Comparison of ENCODE assay signal across 24 cellular contexts in the genomic region with DNA sequence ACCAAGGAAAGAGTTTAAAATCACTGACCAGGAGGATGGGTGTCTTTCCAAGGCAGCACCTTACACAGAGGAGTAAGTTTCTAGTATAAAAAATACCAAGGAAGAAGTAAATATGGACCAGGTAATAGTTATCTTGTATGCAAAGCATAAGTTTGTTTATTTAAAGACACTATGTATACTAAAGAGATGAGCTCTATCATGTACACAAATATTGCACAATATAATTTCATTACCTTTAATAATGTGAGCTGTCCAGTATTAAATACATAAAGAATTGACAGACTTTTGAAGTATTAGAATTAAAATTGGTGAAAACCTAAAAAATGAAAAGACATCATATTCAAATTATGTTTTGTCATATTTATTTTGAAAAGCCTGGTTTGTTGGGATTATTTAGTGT.
"Had no signal": no experiment of that assay in that cellular context is flagged by ENCODE, and none has a peak within 500 bp of the region (broad histone marks: within the 10 kb centered on the region; RNA-seq: fewer than 3 reads in every experiment).

No MANE protein-coding gene starts in this region.

- H3K4me1 ChIP-seq: left ventricle myocardium inferior, pancreas, right atrium auricular region, transverse colon, upper lobe of left lung, vagina had no signal

- H3K27ac Mint-ChIP-seq: mesothelial cell of epicardium; naive B cell; natural killer cell; stimulated activated effector memory CD8-positive, alpha-beta T cell treated with anti-CD3 and anti-CD28 coated beads, Interleukin-12 subunit alpha, Interleukin-12 subunit beta, amount 100 ng/mL, for 72 hours; stimulated activated naive CD8-positive, alpha-beta T cell treated with anti-CD3 and anti-CD28 coated beads, Interleukin-15, Interleukin-2, amounts not matched to agents 100 ng/mL and 50 ng/mL, for 24 hours had no signal

- H3K9me3 Mint-ChIP-seq: mesothelial cell of epicardium had no signal

- H3K27me3 ChIP-seq: pancreas, right atrium auricular region, transverse colon, upper lobe of left lung, vagina had no signal

- H3K27me3 Mint-ChIP-seq: naive B cell; stimulated activated naive CD8-positive, alpha-beta T cell treated with anti-CD3 and anti-CD28 coated beads, Interleukin-15, Interleukin-2, amounts not matched to agents 100 ng/mL and 50 ng/mL, for 24 hours had no signal

- DNase-seq: hypothalamus; islet precursor cell; left ventricle myocardium inferior; mesendoderm; naive B cell; natural killer cell; nucleus accumbens; pancreas; posterior cingulate gyrus; stimulated activated CD4-positive, alpha-beta T cell treated with anti-CD3 and anti-CD28 coated beads, Interleukin-12 subunit alpha, Interleukin-12 subunit beta, amount 100 ng/mL, for 4 hours; stimulated activated CD4-positive, alpha-beta T cell treated with anti-CD3 and anti-CD28 coated beads, Interleukin-15, amount 100 ng/mL, for 24 hours; stimulated activated CD4-positive, alpha-beta T cell treated with anti-CD3 and anti-CD28 coated beads, Interleukin-2, amount 100 ng/mL, for 24 hours; stimulated activated CD4-positive, alpha-beta T cell treated with anti-CD3 and anti-CD28 coated beads, Interleukin-4, amount 100 ng/mL, for 1 hour; stimulated activated naive CD4-positive, alpha-beta T cell; transverse colon; upper lobe of left lung had no signal

- H3K4me1 Mint-ChIP-seq: mesothelial cell of epicardium; naive B cell; natural killer cell; stimulated activated effector memory CD8-positive, alpha-beta T cell treated with anti-CD3 and anti-CD28 coated beads, Interleukin-12 subunit alpha, Interleukin-12 subunit beta, amount 100 ng/mL, for 72 hours had no signal

- H3K36me3 ChIP-seq: left ventricle myocardium inferior, pancreas, right atrium auricular region, transverse colon, upper lobe of left lung, vagina had no signal

- ATAC-seq: natural killer cell; pancreas; sciatic nerve; stimulated activated effector memory CD8-positive, alpha-beta T cell treated with anti-CD3 and anti-CD28 coated beads, Interleukin-12 subunit alpha, Interleukin-12 subunit beta, amount 100 ng/mL, for 72 hours had no signal

- H3K36me3 Mint-ChIP-seq: mesothelial cell of epicardium; naive B cell; natural killer cell; stimulated activated effector memory CD8-positive, alpha-beta T cell treated with anti-CD3 and anti-CD28 coated beads, Interleukin-12 subunit alpha, Interleukin-12 subunit beta, amount 100 ng/mL, for 72 hours had no signal

- H3K27ac ChIP-seq: left ventricle myocardium inferior, pancreas, right atrium auricular region, skin epidermis, transverse colon, upper lobe of left lung, vagina had no signal

- H3K4me3 Mint-ChIP-seq: mesothelial cell of epicardium; naive B cell; natural killer cell; stimulated activated effector memory CD8-positive, alpha-beta T cell treated with anti-CD3 and anti-CD28 coated beads, Interleukin-12 subunit alpha, Interleukin-12 subunit beta, amount 100 ng/mL, for 72 hours; stimulated activated naive CD8-positive, alpha-beta T cell treated with anti-CD3 and anti-CD28 coated beads, Interleukin-15, Interleukin-2, amounts not matched to agents 100 ng/mL and 50 ng/mL, for 24 hours had no signal

- H3K4me3 ChIP-seq: left ventricle myocardium inferior, lung, pancreas, right atrium auricular region, skin epidermis, transverse colon, upper lobe of left lung, vagina had no signal
